8 cellular contexts compared by ENCODE assay signal in the genomic region with DNA sequence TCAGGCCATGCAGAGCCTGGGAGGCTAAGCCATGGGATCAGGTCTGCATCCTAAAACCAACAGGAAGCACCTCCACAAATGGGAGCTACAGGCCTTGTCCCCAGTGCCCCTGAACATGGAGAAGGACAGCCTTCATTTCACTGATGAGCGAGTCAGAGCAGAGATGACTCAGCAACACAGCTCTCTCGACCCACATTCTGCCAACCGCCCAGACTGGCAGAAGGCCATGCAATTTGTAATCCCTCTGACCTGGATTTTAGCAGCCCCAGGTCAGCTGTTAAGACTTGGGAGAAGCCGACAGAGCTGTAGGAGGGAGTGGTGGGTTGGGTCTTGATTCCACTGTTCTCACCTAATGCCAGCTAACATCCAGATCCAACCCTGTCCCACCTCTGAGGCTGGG. TPM values are rescaled to one million over a fixed set of nuclear protein-coding genes. Genes with fewer than 3 reads are reported as not detected.
A peak's percentile ranks its signal among the peaks of the same experiment; 100 is the strongest.
DNase-seq lines count a peak whose midpoint lies in the region; ATAC-seq lines count a peak whose summit lies in the region.

No MANE protein-coding gene starts in this region.

- in situ Hi-C loops in HAP-1 (cut with MboI; ENCODE audit: low sequenced_read_pairs), result no loop called here

- intact Hi-C loops in activated T-helper 1 cell treated with anti-CD3 and anti-CD28 coated beads, Interleukin-12 subunit alpha, Interleukin-12 subunit beta, Interleukin-2, Interleukin-4 antibody, amounts not matched to agents 30 ng/mL and 10 ng/mL and 1 ng/mL, durations not matched to agents 14 hours and 24 hours and 36 hours (cut with micrococcal nuclease), result loop anchor here (1.0 kb wide), 2 partner anchors 9 kb away; no protein-coding TSS in a partner anchor
- intact Hi-C loops in Right ventricle myocardium superior (cut with DNase I), result no loop called here

- H4K20me1 ChIP-seq in BLaER1, result peaks cover 45% of the 10 kb centered on the region

- peak; percentile 40 for ATAC-seq in GM18867 (IDR thresholded peaks at IDR 0.05; ENCODE audit: unreplicated experiment)
- peak; percentile 91 for ATAC-seq in Right ventricle myocardium superior (ENCODE audit: poor library complexity)
- no peak for ATAC-seq in GM21515 (IDR thresholded peaks at IDR 0.05; ENCODE audit: unreplicated experiment)

- H3K27ac Mint-ChIP-seq in activated T-helper 1 cell treated with anti-CD3 and anti-CD28 coated beads, Interleukin-12 subunit alpha, Interleukin-12 subunit beta, Interleukin-2, Interleukin-4 antibody, amounts not matched to agents 30 ng/mL and 10 ng/mL and 1 ng/mL, durations not matched to agents 14 hours and 24 hours and 36 hours, result peak overlapping the region; percentile 34

- peaks cover 47% of the 10 kb centered on the region for H3K36me3 Mint-ChIP-seq in activated T-helper 1 cell treated with anti-CD3 and anti-CD28 coated beads, Interleukin-12 subunit alpha, Interleukin-12 subunit beta, Interleukin-2, Interleukin-4 antibody, amounts not matched to agents 30 ng/mL and 10 ng/mL and 1 ng/mL, durations not matched to agents 14 hours and 24 hours and 36 hours (ENCODE audit: low read depth)

- H3K9ac ChIP-seq in BLaER1, result no peak overlapping the region

- no peaks in the 10 kb centered on the region for H3K9me3 Mint-ChIP-seq in activated T-helper 1 cell treated with anti-CD3 and anti-CD28 coated beads, Interleukin-12 subunit alpha, Interleukin-12 subunit beta, Interleukin-2, Interleukin-4 antibody, amounts not matched to agents 30 ng/mL and 10 ng/mL and 1 ng/mL, durations not matched to agents 14 hours and 24 hours and 36 hours

- DNase-seq in NCI-H1048 (lab: John Stamatoyannopoulos, UW) (peak; percentile 22), Right ventricle myocardium superior (peak; percentile 76), HAP-1 (ENCODE audit: low spot score in 2 of 2) (no peak)
- no peak for DNase-seq in activated T-helper 1 cell treated with anti-CD3 and anti-CD28 coated beads, Interleukin-12 subunit alpha, Interleukin-12 subunit beta, Interleukin-2, Interleukin-4 antibody, amounts not matched to agents 30 ng/mL and 10 ng/mL and 1 ng/mL, durations not matched to agents 14 hours and 24 hours and 36 hours (ENCODE audit: low spot score)
- peak; percentile 31 for DNase-seq in stimulated activated CD4-positive, alpha-beta T cell treated with anti-CD3 and anti-CD28 coated beads, Interleukin-2, amount 100 ng/mL, for 4 hours (ENCODE audit: low read depth)

- no peaks in the 10 kb centered on the region for H3K27me3 ChIP-seq in BLaER1
- H3K27me3 ChIP-seq in HAP-1 (ENCODE audit: low read depth), result no peaks in the 10 kb centered on the region

- H3K4me3 Mint-ChIP-seq in activated T-helper 1 cell treated with anti-CD3 and anti-CD28 coated beads, Interleukin-12 subunit alpha, Interleukin-12 subunit beta, Interleukin-2, Interleukin-4 antibody, amounts not matched to agents 30 ng/mL and 10 ng/mL and 1 ng/mL, durations not matched to agents 14 hours and 24 hours and 36 hours, result no peak overlapping the region

- peaks cover 25% of the 10 kb centered on the region for H3K9me3 ChIP-seq in BLaER1
- H3K9me3 ChIP-seq in HAP-1, result no peaks in the 10 kb centered on the region

- H3K4me2 ChIP-seq in BLaER1, result peak overlapping the region; percentile 61

- H3K4me3 ChIP-seq in BLaER1 (no peak overlapping the region), HAP-1 (no peak overlapping the region)

- H3K4me1 ChIP-seq in BLaER1 (peaks cover 46% of the 10 kb centered on the region), HAP-1 (no peaks in the 10 kb centered on the region)

- H3K27ac ChIP-seq in BLaER1, result peak overlapping the region; percentile 63

- H3K36me3 ChIP-seq in BLaER1 (peaks cover 19% of the 10 kb centered on the region; the same call in 1 of the 2 replicates), HAP-1 (replicated peaks) (0 out of 2 replicates have a peak, but pooled peaks cover 3% of the 10 kb centered on the region)

- peaks cover 88% of the 10 kb centered on the region for H3K4me1 Mint-ChIP-seq in activated T-helper 1 cell treated with anti-CD3 and anti-CD28 coated beads, Interleukin-12 subunit alpha, Interleukin-12 subunit beta, Interleukin-2, Interleukin-4 antibody, amounts not matched to agents 30 ng/mL and 10 ng/mL and 1 ng/mL, durations not matched to agents 14 hours and 24 hours and 36 hours (ENCODE audit: low read depth)

- no peaks in the 10 kb centered on the region for H3K27me3 Mint-ChIP-seq in activated T-helper 1 cell treated with anti-CD3 and anti-CD28 coated beads, Interleukin-12 subunit alpha, Interleukin-12 subunit beta, Interleukin-2, Interleukin-4 antibody, amounts not matched to agents 30 ng/mL and 10 ng/mL and 1 ng/mL, durations not matched to agents 14 hours and 24 hours and 36 hours (ENCODE audit: insufficient read depth)

RNA-seq across cellular contexts. Expression of gene VOPP1, which starts 25.5 kb away (rescaled TPM):
- 96.3 and 102 TPM in 2 replicates for total RNA-seq in activated T-helper 1 cell treated with anti-CD3 and anti-CD28 coated beads, Interleukin-12 subunit alpha, Interleukin-12 subunit beta, Interleukin-2, Interleukin-4 antibody, amounts not matched to agents 30 ng/mL and 10 ng/mL and 1 ng/mL, durations not matched to agents 14 hours and 24 hours and 36 hours
- total RNA-seq in Right ventricle myocardium superior, result 21.8 TPM

Comparison
In these comparisons a context has a peak if more than half of its experiments do, and no peak if none do; other contexts are left out.
1. DNase-seq: peak in NCI-H1048 (single experiment), Right ventricle myocardium superior (single experiment) and stimulated activated CD4-positive, alpha-beta T cell treated with anti-CD3 and anti-CD28 coated beads, Interleukin-2, amount 100 ng/mL, for 4 hours (single experiment); none in activated T-helper 1 cell treated with anti-CD3 and anti-CD28 coated beads, Interleukin-12 subunit alpha, Interleukin-12 subunit beta, Interleukin-2, Interleukin-4 antibody, amounts not matched to agents 30 ng/mL and 10 ng/mL and 1 ng/mL, durations not matched to agents 14 hours and 24 hours and 36 hours (single experiment) and HAP-1 (0 of 2).